Comparison of ENCODE assay signal across 8 cellular contexts in genomic region chr19:16198363-16198636, GRCh38. TPM values are rescaled to one million over a fixed set of nuclear protein-coding genes. Genes with fewer than 3 reads are reported as not detected.
DNase-seq lines count a peak whose midpoint lies in the region; ATAC-seq, FAIRE-seq and TF ChIP-seq lines count a peak whose summit lies in the region.

No MANE protein-coding gene starts in this region.

- peaks cover 29% of the 10 kb centered on the region for H3K36me3 Mint-ChIP-seq in activated naive CD8-positive, alpha-beta T cell treated with anti-CD3 and anti-CD28 coated beads for 36 hours

- H3K9me3 ChIP-seq in A673 (ENCODE audit: low read depth, low read length, poor library complexity, severe bottlenecking) (no peaks in the 10 kb centered on the region), HCT116 (ENCODE audit: control insufficient read depth in 1 of 2, insufficient read depth in 1 of 2, low read depth in 1 of 2, low read length in 2 of 2) (no peaks in the 10 kb centered on the region), keratinocyte (ENCODE audit: control insufficient read depth, low read depth, low read length) (no peaks in the 10 kb centered on the region), thymus (ENCODE audit: control insufficient read depth) (no peaks in the 10 kb centered on the region)

- dilution Hi-C loops in keratinocyte (cut with MboI; ENCODE audit: extremely low pct_ligation_motif_present, low sequenced_read_pairs) = no loop called here

- 0 out of 2 replicates have a peak, but pooled peaks have one; percentile 3 for ATAC-seq in HCT116

- BruUV-seq in A673 (replicated peaks; lab: Mats Ljungman, UMichigan) (no TSS peak), HCT116 (replicated peaks; lab: Mats Ljungman, UMichigan) (no TSS peak)

- H3K27me3 ChIP-seq in A673 (replicated peaks; ENCODE audit: insufficient read depth, low read depth, low read length, poor library complexity) (no peaks in the 10 kb centered on the region), HCT116 (ENCODE audit: insufficient read depth, low read length) (no peaks in the 10 kb centered on the region), keratinocyte (ENCODE audit: control insufficient read depth, extremely low read depth, insufficient read depth, low read length) (no peaks in the 10 kb centered on the region), thymus (ENCODE audit: control insufficient read depth, insufficient read depth) (no peaks in the 10 kb centered on the region)

- RAD21 ChIA-PET in HCT116 (lab: Charles Lee; ENCODE audit: low non-redundant PET in 1 of 2, low total read pairs in 2 of 2, uncharacterized antibody in 2 of 2, unreplicated experiment in 2 of 2) = no interaction called here

- H3K4me2 ChIP-seq in HCT116 (ENCODE audit: low read length) = peak overlapping the region; percentile 84
- H3K4me2 ChIP-seq in keratinocyte (ENCODE audit: control insufficient read depth, extremely low read depth, insufficient read depth, low read depth, low read length) = peak overlapping the region; percentile 59

- H3K27ac Mint-ChIP-seq in activated naive CD8-positive, alpha-beta T cell treated with anti-CD3 and anti-CD28 coated beads for 36 hours = peak overlapping the region; percentile 73

- H3K36me3 ChIP-seq in A673 (ENCODE audit: insufficient read depth, low read length, poor library complexity, severe bottlenecking) (peaks cover 27% of the 10 kb centered on the region), HCT116 (ENCODE audit: control insufficient read depth in 1 of 2, insufficient read depth in 2 of 2, low read length in 2 of 2) (peaks cover 0 to 2% of the 10 kb centered on the region in 2 experiments; a peak in 1 of 4 replicates), keratinocyte (ENCODE audit: control insufficient read depth in 2 of 2, extremely low read depth in 1 of 2, insufficient read depth in 2 of 2, low read length in 2 of 2) (peaks cover 14 to 15% of the 10 kb centered on the region in 2 experiments), thymus (ENCODE audit: control insufficient read depth, insufficient read depth) (peaks cover 27% of the 10 kb centered on the region)

- intact Hi-C loops in A673 (cut with micrococcal nuclease; ENCODE audit: unreplicated experiment) = no loop called here
- intact Hi-C loops in HCT116 (cut with micrococcal nuclease) = no loop called here

- H3K4me3 ChIP-seq in A673 (ENCODE audit: low read depth, low read length, poor library complexity, severe bottlenecking) (peak overlapping the region; percentile 92), HCT116 (replicated peaks in 1 of 2; ENCODE audit: low read depth in 1 of 2, low read length in 2 of 2) (peak overlapping the region; percentile 96 to 98), keratinocyte (ENCODE audit: control insufficient read depth in 2 of 3, extremely low read depth in 1 of 3, insufficient read depth in 2 of 3, low read depth in 1 of 3, low read length in 3 of 3) (peak overlapping the region; percentile 78 to 98 (median 86)), thymus (ENCODE audit: low read length) (peak overlapping the region; percentile 76)

- peaks cover 45% of the 10 kb centered on the region for H3K4me1 Mint-ChIP-seq in activated naive CD8-positive, alpha-beta T cell treated with anti-CD3 and anti-CD28 coated beads for 36 hours

- no peaks in the 10 kb centered on the region for H3K27me3 Mint-ChIP-seq in activated naive CD8-positive, alpha-beta T cell treated with anti-CD3 and anti-CD28 coated beads for 36 hours

- peaks cover 3% of the 10 kb centered on the region for H3K9me1 ChIP-seq in keratinocyte (ENCODE audit: control insufficient read depth, extremely low read depth, insufficient read depth, low read length)

- H3K4me1 ChIP-seq in A673 (ENCODE audit: insufficient read depth, low read length, poor library complexity, severe bottlenecking) (peaks cover 11% of the 10 kb centered on the region), HCT116 (ENCODE audit: control insufficient read depth in 1 of 2, insufficient read depth in 2 of 2, low read length in 2 of 2) (peaks cover 15 to 41% of the 10 kb centered on the region in 2 experiments), keratinocyte (ENCODE audit: control insufficient read depth, extremely low read depth, insufficient read depth, low read length) (peaks cover 24% of the 10 kb centered on the region), thymus (ENCODE audit: control insufficient read depth, insufficient read depth, low read length) (no peaks in the 10 kb centered on the region)

- no peak for FAIRE-seq in keratinocyte (lab: Jason Lieb, UNC)
- no peak for FAIRE-seq in GM12892 (lab: Jason Lieb, UNC)

- no peak for TF ChIP-seq POLR2A in HCT116 (IDR thresholded peaks at IDR 0.05; ENCODE audit: borderline replicate concordance, extremely low read depth, insufficient read depth, insufficient read length)
- TF ChIP-seq POLR2A in GM12892 (IDR thresholded peaks at IDR 0.05; ENCODE audit: low read depth, low read length) = no peak

- no peaks in the 10 kb centered on the region for H3K9me3 Mint-ChIP-seq in activated naive CD8-positive, alpha-beta T cell treated with anti-CD3 and anti-CD28 coated beads for 36 hours

- H3K4me3 Mint-ChIP-seq in activated naive CD8-positive, alpha-beta T cell treated with anti-CD3 and anti-CD28 coated beads for 36 hours = peak overlapping the region; percentile 96

- peak overlapping the region; percentile 56 for H3K27ac ChIP-seq in A673 (ENCODE audit: low read depth, low read length, poor library complexity, severe bottlenecking)
- peak overlapping the region; percentile 76 for H3K27ac ChIP-seq in HCT116 (ENCODE audit: low read depth, low read length)
- H3K27ac ChIP-seq in keratinocyte (ENCODE audit: control insufficient read depth, insufficient read depth, low read length) = peak overlapping the region; percentile 48
- H3K27ac ChIP-seq in thymus (ENCODE audit: low read depth) = no peak overlapping the region

- no peaks in the 10 kb centered on the region for H3K9me2 ChIP-seq in HCT116 (ENCODE audit: insufficient read depth)

- TF ChIP-seq RAD21 in HCT116 (IDR thresholded peaks at IDR 0.05; ENCODE audit: low read depth) = no peak

- peaks cover 39% of the 10 kb centered on the region for H3K79me2 ChIP-seq in HCT116 (ENCODE audit: insufficient read depth, low read length)
- peaks cover 39% of the 10 kb centered on the region for H3K79me2 ChIP-seq in keratinocyte (ENCODE audit: control insufficient read depth, insufficient read depth, low read length)

- CTCF ChIA-PET in A673 (lab: Charles Lee) (no interaction called here), HCT116 (lab: Charles Lee) (interaction anchor here (1.2 to 1.4 kb wide), 4 partner anchors 13 to 185 kb away, joined by 4 to 14 read pairs (median 7); partner anchors contain the start of gene FAM32A)

- WGBS in thymus = 3% methylated on average over 19 of the region's 19 CpGs

- H4K20me1 ChIP-seq in HCT116 (ENCODE audit: insufficient read depth) = no peaks in the 10 kb centered on the region
- H4K20me1 ChIP-seq in keratinocyte (ENCODE audit: control insufficient read depth, extremely low read depth, insufficient read depth, low read length) = peaks cover 2% of the 10 kb centered on the region

- H3K9ac ChIP-seq in HCT116 (ENCODE audit: low read length) (peak overlapping the region; percentile 70), keratinocyte (ENCODE audit: control insufficient read depth, extremely low read depth, insufficient read depth, low read length) (peak overlapping the region; percentile 77)

- H2AFZ ChIP-seq in HCT116 (ENCODE audit: low read depth, low read length, poor library complexity, severe bottlenecking) (no peak overlapping the region), keratinocyte (ENCODE audit: control insufficient read depth, low read length) (no peak overlapping the region)

- no peak for DNase-seq in A673 (ENCODE audit: low spot score)
- DNase-seq in HCT116 (ENCODE audit: low read depth, low spot score) = no peak
- no peak for DNase-seq in activated naive CD8-positive, alpha-beta T cell treated with anti-CD3 and anti-CD28 coated beads for 36 hours
- DNase-seq in keratinocyte (ENCODE audit: low read depth, low spot score) = no peak
- DNase-seq in activated effector memory CD4-positive, alpha-beta T cell treated with Interleukin-2 at 50 U/mL for 16 hours = no peak
- DNase-seq in GM12892 (ENCODE audit: insufficient read length) = no peak
- no peak for DNase-seq in NCI-H82 treated with DMSO at 0.1 percent for 48 hours (lab: John Stamatoyannopoulos, UW; ENCODE audit: unreplicated experiment)

- POLR2A ChIA-PET in A673 (lab: Charles Lee; ENCODE audit: low non-redundant PET) = interaction anchor here (0.6 to 0.8 kb wide), 2 partner anchors 9 to 13 kb away, joined by 3 to 14 read pairs; partner anchors contain the start of gene FAM32A
- POLR2A ChIA-PET in HCT116 (lab: Charles Lee) = interaction anchor here (1.1 to 2.1 kb wide), 3 partner anchors 13 to 129 kb away, joined by 3 to 18 read pairs (median 4); partner anchors contain the start of gene FAM32A

- TF ChIP-seq CTCF in A673 (conservative IDR thresholded peaks at IDR 0.05; ENCODE audit: low read depth, low read length) (no peak), HCT116 (IDR thresholded peaks at IDR 0.05 in 2 of 3, conservative IDR thresholded peaks at IDR 0.05 in 1 of 3; ENCODE audit: borderline replicate concordance in 1 of 3, insufficient read depth in 1 of 3, low read depth in 2 of 3, low read length in 2 of 3) (no peak), keratinocyte (optimal IDR thresholded peaks at IDR 0.05 in 1 of 3, IDR thresholded peaks at IDR 0.05 in 1 of 3, conservative IDR thresholded peaks at IDR 0.05 in 1 of 3; ENCODE audit: extremely low read depth in 1 of 3, insufficient read depth in 2 of 3, low read length in 3 of 3) (no peak)

RNA-seq across cellular contexts. Expression of gene AP1M1, which starts 0.6 kb away (rescaled TPM):
- 105 and 116 TPM in 2 replicates for total RNA-seq in A673 (2021)
- total RNA-seq in HCT116 (2021; ENCODE audit: unreplicated experiment) = 50.0 TPM
- 50.7 and 52.9 TPM in 2 replicates for polyA plus RNA-seq in HCT116 (2012)
- 10 to 100 TPM; 90.7 to 97.2 TPM for total RNA-seq in activated naive CD8-positive, alpha-beta T cell treated with anti-CD3 and anti-CD28 coated beads for 36 hours
- 27.7 to 44.7 TPM (median 28.7 TPM) in 3 replicates for polyA plus RNA-seq in keratinocyte
- 19.0 TPM for polyA plus RNA-seq in keratinocyte (2011; ENCODE audit: low read depth)
- 30.3 and 44.2 TPM in 2 replicates for polyA plus RNA-seq in keratinocyte (2011; cell fraction: cytosol; rRNA removed)
- polyA plus RNA-seq in keratinocyte (2011; cell fraction: nucleus; rRNA removed) = 43.1 and 49.9 TPM in 2 replicates
- polyA plus RNA-seq in keratinocyte (2012; ENCODE audit: low replicate concordance) = 26.4 and 51.7 TPM in 2 replicates
- 27.8 to 80.5 TPM (median 32.7 TPM) in 3 replicates for polyA minus RNA-seq in keratinocyte
- polyA minus RNA-seq in keratinocyte (2011; cell fraction: cytosol; rRNA and poly(A)+ RNA removed) = 55.8 TPM
- polyA minus RNA-seq in keratinocyte (2011; cell fraction: nucleus; rRNA and poly(A)+ RNA removed) = 30.1 and 42.7 TPM in 2 replicates
- polyA plus RNA-seq in thymus = 36.9 TPM
- polyA plus RNA-seq in GM12892 (2012; ENCODE audit: missing spikeins) = 47.2 TPM

RNA-seq across cellular contexts. Expression of gene FAM32A, which starts 13.1 kb away (rescaled TPM):
- total RNA-seq in A673 (2021) = 86.2 and 93.2 TPM in 2 replicates
- 61.3 TPM for total RNA-seq in HCT116 (2021; ENCODE audit: unreplicated experiment)
- polyA plus RNA-seq in HCT116 (2012) = 50.8 and 61.3 TPM in 2 replicates
- 10 to 100 TPM; 65.0 to 66.3 TPM for total RNA-seq in activated naive CD8-positive, alpha-beta T cell treated with anti-CD3 and anti-CD28 coated beads for 36 hours
- 105 to 114 TPM (median 106 TPM) in 3 replicates for polyA plus RNA-seq in keratinocyte
- 105 TPM for polyA plus RNA-seq in keratinocyte (2011; ENCODE audit: low read depth)
- polyA plus RNA-seq in keratinocyte (2011; cell fraction: cytosol; rRNA removed) = 137 and 141 TPM in 2 replicates
- polyA plus RNA-seq in keratinocyte (2011; cell fraction: nucleus; rRNA removed) = 66.6 and 67.2 TPM in 2 replicates
- 67.5 and 73.7 TPM in 2 replicates for polyA plus RNA-seq in keratinocyte (2012; ENCODE audit: low replicate concordance)
- polyA minus RNA-seq in keratinocyte = 29.5 to 43.8 TPM (median 40.4 TPM) in 3 replicates
- polyA minus RNA-seq in keratinocyte (2011; cell fraction: cytosol; rRNA and poly(A)+ RNA removed) = 33.4 TPM
- 14.0 and 15.7 TPM in 2 replicates for polyA minus RNA-seq in keratinocyte (2011; cell fraction: nucleus; rRNA and poly(A)+ RNA removed)
- 94.2 TPM for polyA plus RNA-seq in thymus
- polyA plus RNA-seq in GM12892 (2012; ENCODE audit: missing spikeins) = 40.8 TPM

RNA-seq across cellular contexts. Expression of gene CIB3, which starts 25.0 kb away (rescaled TPM):
- total RNA-seq in A673 (2021) (not detected in 2 replicates), HCT116 (2021; ENCODE audit: unreplicated experiment) (not detected)
- 0.13 and 0.76 TPM in 2 replicates for polyA plus RNA-seq in HCT116 (2012)
- total RNA-seq in activated naive CD8-positive, alpha-beta T cell treated with anti-CD3 and anti-CD28 coated beads for 36 hours = not detected
- polyA plus RNA-seq in keratinocyte (not detected in 3 replicates), thymus (0.48 TPM)
- not detected for polyA plus RNA-seq in keratinocyte (2011; ENCODE audit: low read depth)
- polyA plus RNA-seq in keratinocyte (2011; cell fraction: cytosol; rRNA removed) = not detected in 2 replicates
- not detected in 2 replicates for polyA plus RNA-seq in keratinocyte (2011; cell fraction: nucleus; rRNA removed)
- not detected in 2 replicates for polyA plus RNA-seq in keratinocyte (2012; ENCODE audit: low replicate concordance)
- polyA minus RNA-seq in keratinocyte = not detected in 3 replicates
- not detected for polyA minus RNA-seq in keratinocyte (2011; cell fraction: cytosol; rRNA and poly(A)+ RNA removed)
- not detected in 2 replicates for polyA minus RNA-seq in keratinocyte (2011; cell fraction: nucleus; rRNA and poly(A)+ RNA removed)
- polyA plus RNA-seq in GM12892 (2012; ENCODE audit: missing spikeins) = not detected

RNA-seq across cellular contexts. Expression of gene HSH2D, which starts 54.8 kb away (rescaled TPM):
- total RNA-seq in A673 (2021) (not detected in 2 replicates), HCT116 (2021; ENCODE audit: unreplicated experiment) (21.4 TPM)
- 25.0 and 30.2 TPM in 2 replicates for polyA plus RNA-seq in HCT116 (2012)
- 10 to 100 TPM; 29.6 to 29.8 TPM for total RNA-seq in activated naive CD8-positive, alpha-beta T cell treated with anti-CD3 and anti-CD28 coated beads for 36 hours
- polyA plus RNA-seq in keratinocyte (0.90 to 1.9 TPM (median 1.1 TPM) in 3 replicates), thymus (40.4 TPM)
- not detected for polyA plus RNA-seq in keratinocyte (2011; ENCODE audit: low read depth)
- polyA plus RNA-seq in keratinocyte (2011; cell fraction: cytosol; rRNA removed) = 0.36 and 0.75 TPM in 2 replicates
- 1.0 and 1.5 TPM in 2 replicates for polyA plus RNA-seq in keratinocyte (2011; cell fraction: nucleus; rRNA removed)
- polyA plus RNA-seq in keratinocyte (2012; ENCODE audit: low replicate concordance) = 0.23 and 1.4 TPM in 2 replicates
- 0.89 to 1.9 TPM (median 1.5 TPM) in 3 replicates for polyA minus RNA-seq in keratinocyte
- polyA minus RNA-seq in keratinocyte (2011; cell fraction: cytosol; rRNA and poly(A)+ RNA removed) = not detected
- 0.63 TPM in 1 of 2 replicates, not detected in the other for polyA minus RNA-seq in keratinocyte (2011; cell fraction: nucleus; rRNA and poly(A)+ RNA removed)
- polyA plus RNA-seq in GM12892 (2012; ENCODE audit: missing spikeins) = 89.1 TPM
